ENCODE assay signal across 21 cellular contexts in genomic region chr10:121185816-121186215, GRCh38.
"Had no signal": no experiment of that assay in that cellular context is flagged by ENCODE, and none has a peak within 500 bp of the region (broad histone marks: within the 10 kb centered on the region; RNA-seq: fewer than 3 reads in every experiment).

No MANE protein-coding gene starts in this region.

- H3K27ac Mint-ChIP-seq: effector memory CD8-positive, alpha-beta T cell; naive thymus-derived CD4-positive, alpha-beta T cell had no signal

- H3K27me3 Mint-ChIP-seq: effector memory CD8-positive, alpha-beta T cell; naive thymus-derived CD4-positive, alpha-beta T cell had no signal

- H3K9me3 Mint-ChIP-seq: effector memory CD8-positive, alpha-beta T cell had no signal

- DNase-seq: cortex of kidney; effector memory CD8-positive, alpha-beta T cell; esophagus squamous epithelium; foreskin fibroblast; left cardiac atrium; left ventricle myocardium inferior; lower lobe of right lung; mesenchymal stem cell; naive thymus-derived CD4-positive, alpha-beta T cell; posterior cingulate gyrus; sigmoid colon; stimulated activated CD4-positive, alpha-beta T cell treated with anti-CD3 and anti-CD28 coated beads, Interleukin-12 subunit alpha, Interleukin-12 subunit beta, amount 100 ng/mL, for 4 hours; stimulated activated naive CD8-positive, alpha-beta T cell treated with anti-CD3 and anti-CD28 coated beads, Interleukin-15, Interleukin-2, amounts not matched to agents 100 U/mL and 50 U/mL, for 24 hours; transverse colon had no signal

- FAIRE-seq: keratinocyte, urothelium cell line had no signal

- H3K4me1 ChIP-seq: left ventricle myocardium inferior, right atrium auricular region had no signal

- H3K4me1 Mint-ChIP-seq: naive thymus-derived CD4-positive, alpha-beta T cell had no signal

- H3K79me2 ChIP-seq: hepatocyte had no signal

- ATAC-seq: effector memory CD8-positive, alpha-beta T cell; left cardiac atrium; lower lobe of right lung; naive thymus-derived CD4-positive, alpha-beta T cell; stimulated activated naive CD8-positive, alpha-beta T cell treated with anti-CD3 and anti-CD28 coated beads, Interleukin-15, Interleukin-2, amounts not matched to agents 100 U/mL and 50 U/mL, for 24 hours had no signal

- H3K4me3 Mint-ChIP-seq: effector memory CD8-positive, alpha-beta T cell; naive thymus-derived CD4-positive, alpha-beta T cell had no signal

- H2AFZ ChIP-seq: hepatocyte had no signal

- H3K27me3 ChIP-seq: esophagus squamous epithelium, hepatocyte, neutrophil, right atrium auricular region, sigmoid colon, transverse colon had no signal

- H3K36me3 Mint-ChIP-seq: naive thymus-derived CD4-positive, alpha-beta T cell had no signal

- H3K4me2 ChIP-seq: hepatocyte had no signal

- H3K9me3 ChIP-seq: esophagus squamous epithelium, left ventricle myocardium inferior, lower lobe of right lung, neutrophil, right atrium auricular region, sigmoid colon, thoracic aorta, transverse colon had no signal

- H3K36me3 ChIP-seq: esophagus squamous epithelium, left ventricle myocardium inferior, lower lobe of right lung, neutrophil, right atrium auricular region, sigmoid colon, thoracic aorta, transverse colon had no signal

- H3K27ac ChIP-seq: esophagus squamous epithelium, left ventricle myocardium inferior, lower lobe of right lung, neutrophil, right atrium auricular region, skin epidermis, thoracic aorta, transverse colon had no signal

- H3K4me3 ChIP-seq: esophagus squamous epithelium, hepatocyte, left ventricle myocardium inferior, lower lobe of right lung, right atrium auricular region, sigmoid colon, skin epidermis, thoracic aorta, transverse colon had no signal
